Comparison of ENCODE assay signal across 30 cellular contexts in genomic region chr1:243580984-243581383, GRCh38.
"Had no signal": no experiment of that assay in that cellular context is flagged by ENCODE, and none has a peak within 500 bp of the region (broad histone marks: within the 10 kb centered on the region; RNA-seq: fewer than 3 reads in every experiment).

No MANE protein-coding gene starts in this region.

- H3K36me3 ChIP-seq: brain microvascular endothelial cell, colonic mucosa, esophagus squamous epithelium had no signal

- H3K4me3 ChIP-seq: colonic mucosa, esophagus squamous epithelium, gastroesophageal sphincter had no signal

- FAIRE-seq: astrocyte, bronchial epithelial cell, endometrium, endothelial cell of umbilical vein had no signal

- H3K9me3 ChIP-seq: colonic mucosa had no signal

- H3K27ac Mint-ChIP-seq: activated CD4-positive, alpha-beta memory T cell treated with anti-CD3 and anti-CD28 coated beads for 36 hours; activated CD4-positive, alpha-beta T cell treated with anti-CD3 and anti-CD28 coated beads for 36 hours; activated CD4-positive, alpha-beta T cell treated with anti-CD3 and anti-CD28 coated beads, Interleukin-2, amount 10 ng/mL, durations not matched to agents 24 days and 14 days; activated CD8-positive, alpha-beta memory T cell treated with anti-CD3 and anti-CD28 coated beads, Interleukin-2, amount 10 ng/mL, durations not matched to agents 7 days and 5 days; activated CD8-positive, alpha-beta T cell treated with anti-CD3 and anti-CD28 coated beads, Interleukin-2, amount 10 ng/mL, durations not matched to agents 7 days and 5 days; activated T-helper 1 cell treated with anti-CD3 and anti-CD28 coated beads, Interleukin-12 subunit alpha, Interleukin-12 subunit beta, Interleukin-2, Interleukin-4 antibody, amounts not matched to agents 30 ng/mL and 10 ng/mL and 1 ng/mL, durations not matched to agents 14 hours and 24 hours and 36 hours; activated T-helper 2 cell treated with anti-CD3 and anti-CD28 coated beads, Interferon-gamma antibody, Interleukin-2, Interleukin-4, amounts not matched to agents 10 μg/mL and 5 μg/mL and 100 μg/mL, durations not matched to agents 14 hours and 24 hours and 36 hours had no signal

- DNase-seq: activated CD4-positive, alpha-beta memory T cell treated with anti-CD3 and anti-CD28 coated beads for 36 hours; activated CD4-positive, alpha-beta T cell treated with anti-CD3 and anti-CD28 coated beads for 36 hours; activated CD4-positive, alpha-beta T cell treated with anti-CD3 and anti-CD28 coated beads, Interleukin-2, amount 10 ng/mL, durations not matched to agents 24 days and 14 days; activated CD4-positive, CD25-positive, alpha-beta regulatory T cell; activated CD4-positive, CD25-positive, alpha-beta regulatory T cell treated with anti-CD3 and anti-CD28 coated beads, Interleukin-2, amount 50 U/mL, for 72 hours; activated CD8-positive, alpha-beta memory T cell treated with anti-CD3 and anti-CD28 coated beads, Interleukin-2, amount 10 ng/mL, durations not matched to agents 7 days and 5 days; activated CD8-positive, alpha-beta memory T cell treated with anti-CD3 and anti-CD28 coated beads, Interleukin-2, amount 50 U/mL, for 4 hours; activated CD8-positive, alpha-beta T cell treated with anti-CD3 and anti-CD28 coated beads, Interleukin-2, amount 10 ng/mL, durations not matched to agents 7 days and 5 days; activated effector memory CD4-positive, alpha-beta T cell treated with anti-CD3 and anti-CD28 coated beads, Interleukin-2, amount 50 U/mL, for 16 hours; activated naive CD4-positive, alpha-beta T cell treated with anti-CD3 and anti-CD28 coated beads, Interleukin-2, amount 50 U/mL, for 16 hours; activated T-cell treated with anti-CD3 and anti-CD28 coated beads, Interleukin-2, amount 50 U/mL, for 1 hour; activated T-cell treated with anti-CD3 and anti-CD28 coated beads, Interleukin-2, amount 50 U/mL, for 48 hours; amniotic stem cell; anterior cingulate cortex; brain microvascular endothelial cell; colonic mucosa; effector CD8-positive, alpha-beta T cell; esophagus squamous epithelium; foreskin melanocyte; head of caudate nucleus; T-helper 2 cell had no signal

- H3K4me1 ChIP-seq: colonic mucosa, esophagus squamous epithelium, gastroesophageal sphincter had no signal

- H3K27me3 ChIP-seq: brain microvascular endothelial cell, colonic mucosa, esophagus squamous epithelium, gastroesophageal sphincter had no signal

- H3K27me3 Mint-ChIP-seq: activated CD4-positive, alpha-beta memory T cell treated with anti-CD3 and anti-CD28 coated beads for 36 hours; activated CD4-positive, alpha-beta T cell treated with anti-CD3 and anti-CD28 coated beads for 36 hours; activated CD4-positive, alpha-beta T cell treated with anti-CD3 and anti-CD28 coated beads, Interleukin-2, amount 10 ng/mL, durations not matched to agents 24 days and 14 days; activated CD8-positive, alpha-beta memory T cell treated with anti-CD3 and anti-CD28 coated beads, Interleukin-2, amount 10 ng/mL, durations not matched to agents 7 days and 5 days; activated naive CD8-positive, alpha-beta T cell had no signal

- H3K4me3 Mint-ChIP-seq: activated CD4-positive, alpha-beta memory T cell treated with anti-CD3 and anti-CD28 coated beads for 36 hours; activated CD4-positive, alpha-beta T cell treated with anti-CD3 and anti-CD28 coated beads for 36 hours; activated CD4-positive, alpha-beta T cell treated with anti-CD3 and anti-CD28 coated beads, Interleukin-2, amount 10 ng/mL, durations not matched to agents 24 days and 14 days; activated CD8-positive, alpha-beta memory T cell treated with anti-CD3 and anti-CD28 coated beads, Interleukin-2, amount 10 ng/mL, durations not matched to agents 7 days and 5 days; activated CD8-positive, alpha-beta T cell treated with anti-CD3 and anti-CD28 coated beads, Interleukin-2, amount 10 ng/mL, durations not matched to agents 7 days and 5 days; activated naive CD8-positive, alpha-beta T cell; activated T-helper 1 cell treated with anti-CD3 and anti-CD28 coated beads, Interleukin-12 subunit alpha, Interleukin-12 subunit beta, Interleukin-2, Interleukin-4 antibody, amounts not matched to agents 30 ng/mL and 10 ng/mL and 1 ng/mL, durations not matched to agents 14 hours and 24 hours and 36 hours had no signal

- H3K27ac ChIP-seq: colonic mucosa, epithelial cell of prostate, esophagus squamous epithelium, gastroesophageal sphincter had no signal

- H3K4me1 Mint-ChIP-seq: activated CD4-positive, alpha-beta T cell treated with anti-CD3 and anti-CD28 coated beads, Interleukin-2, amount 10 ng/mL, durations not matched to agents 24 days and 14 days had no signal

- ATAC-seq: activated CD4-positive, alpha-beta T cell treated with anti-CD3 and anti-CD28 coated beads for 36 hours; activated CD8-positive, alpha-beta memory T cell treated with anti-CD3 and anti-CD28 coated beads, Interleukin-2, amount 10 ng/mL, durations not matched to agents 7 days and 5 days; activated CD8-positive, alpha-beta T cell treated with anti-CD3 and anti-CD28 coated beads, Interleukin-2, amount 10 ng/mL, durations not matched to agents 7 days and 5 days; gastroesophageal sphincter had no signal
